Comparison of ENCODE assay signal across 8 cellular contexts in genomic region chr3:127694467-127695215, GRCh38. TPM values are rescaled to one million over a fixed set of nuclear protein-coding genes. Genes with fewer than 3 reads are reported as not detected.
DNase-seq lines count a peak whose midpoint lies in the region; ATAC-seq and TF ChIP-seq lines count a peak whose summit lies in the region.

No MANE protein-coding gene starts in this region.

- peaks cover 1% of the 10 kb centered on the region for H3K4me1 Mint-ChIP-seq in progenitor cell of endocrine pancreas (ENCODE audit: low read depth)

- ATAC-seq in esophagus mucosa, result peak; percentile 33
- no peak for ATAC-seq in HG02970 (IDR thresholded peaks at IDR 0.05; ENCODE audit: low FRiP score, unreplicated experiment)

- H3K9me3 Mint-ChIP-seq in progenitor cell of endocrine pancreas (ENCODE audit: low read depth), result no peaks in the 10 kb centered on the region

- H3K36me3 Mint-ChIP-seq in progenitor cell of endocrine pancreas (ENCODE audit: insufficient read depth), result no peaks in the 10 kb centered on the region

- TF ChIP-seq CTCF in progenitor cell of endocrine pancreas (IDR thresholded peaks at IDR 0.05; ENCODE audit: unreplicated experiment), result peak; percentile 21

- DNase-seq in NCI-H1436 (lab: John Stamatoyannopoulos, UW) (peak; percentile 64), NCI-H1436 treated with DMSO at 0.1 percent for 48 hours (lab: John Stamatoyannopoulos, UW) (no peak), NCI-H1105 treated with DMSO at 0.1 percent for 48 hours (lab: John Stamatoyannopoulos, UW) (peak; percentile 67), progenitor cell of endocrine pancreas (ENCODE audit: low spot score, unreplicated experiment) (no peak), NCI-H1048 (lab: John Stamatoyannopoulos, UW) (no peak)
- DNase-seq in activated CD4-positive, alpha-beta T cell treated with anti-CD3 and anti-CD28 coated beads for 1 hour, result peak; percentile 31

- peaks cover 8% of the 10 kb centered on the region for H3K27me3 Mint-ChIP-seq in progenitor cell of endocrine pancreas

- H3K4me3 Mint-ChIP-seq in progenitor cell of endocrine pancreas (ENCODE audit: low read depth), result no peak overlapping the region

- H3K27ac Mint-ChIP-seq in progenitor cell of endocrine pancreas, result no peak overlapping the region

RNA-seq across cellular contexts. Expression of gene ABTB1, which starts 21.9 kb away (rescaled TPM):
- total RNA-seq in esophagus mucosa (6.4 TPM), progenitor cell of endocrine pancreas (10.6 and 12.2 TPM in 2 replicates)

Comparison
In these comparisons a context has a peak if more than half of its experiments do, and no peak if none do; other contexts are left out.
1. DNase-seq: peak in NCI-H1436 (single experiment), NCI-H1105 treated with DMSO at 0.1 percent for 48 hours (single experiment) and activated CD4-positive, alpha-beta T cell treated with anti-CD3 and anti-CD28 coated beads for 1 hour (single experiment); none in NCI-H1436 treated with DMSO at 0.1 percent for 48 hours (single experiment), progenitor cell of endocrine pancreas (single experiment) and NCI-H1048 (single experiment).